ENCODE assay signal across 2 cellular contexts in the genomic region with DNA sequence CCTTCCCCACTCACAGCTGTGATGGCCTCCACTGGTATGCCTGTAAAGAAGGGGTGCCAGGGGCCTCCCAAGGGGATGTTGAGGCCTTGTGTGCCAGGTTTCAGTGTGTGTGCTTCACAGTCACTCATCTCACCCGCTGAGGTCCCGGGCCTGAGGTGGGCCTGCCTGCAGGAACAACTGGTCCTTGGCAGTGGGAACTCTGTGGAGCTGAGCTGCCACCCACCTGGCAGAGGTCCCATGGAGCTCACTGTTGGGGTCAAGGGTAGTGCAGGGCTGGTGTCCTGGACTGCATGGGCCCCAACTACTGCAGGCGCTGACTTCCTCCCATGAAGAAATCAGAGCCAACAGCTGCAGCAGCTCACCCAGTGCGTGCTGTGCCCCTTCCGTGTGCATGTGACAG.
TF ChIP-seq lines count a peak whose summit lies in the region.

No MANE protein-coding gene starts in this region.

TF ChIP-seq in HepG2, 621 proteins besides CTCF, POLR2A, EP300 and RAD21:
- TF ChIP-seq ZNF800 (CRISPR knock-in tag; IDR thresholded peaks at IDR 0.05) (no peak), DPF2 (CRISPR knock-in tag; IDR thresholded peaks at IDR 0.05; ENCODE audit: borderline replicate concordance, low read depth) (no peak), POGZ (CRISPR knock-in tag; IDR thresholded peaks at IDR 0.05) (no peak), NFYC (CRISPR knock-in tag; IDR thresholded peaks at IDR 0.05) (no peak), E2F1 (CRISPR knock-in tag; IDR thresholded peaks at IDR 0.05) (no peak), MBD4 (IDR thresholded peaks at IDR 0.05; ENCODE audit: borderline replicate concordance, low read length) (no peak), HMGA1 (CRISPR knock-in tag; conservative IDR thresholded peaks at IDR 0.05) (no peak), KMT2B (CRISPR knock-in tag; IDR thresholded peaks at IDR 0.05) (no peak), MAZ (IDR thresholded peaks at IDR 0.05; ENCODE audit: borderline replicate concordance, low read depth, low read length) (no peak), MAZ (CRISPR knock-in tag; IDR thresholded peaks at IDR 0.05; ENCODE audit: low read depth) (no peak), SKI (IDR thresholded peaks at IDR 0.05; ENCODE audit: partially characterized antibody) (no peak), ETV5 (CRISPR knock-in tag; IDR thresholded peaks at IDR 0.05; ENCODE audit: borderline replicate concordance) (no peak), ZBTB14 (CRISPR knock-in tag; IDR thresholded peaks at IDR 0.05) (no peak)
- TF ChIP-seq, protein P1, sequence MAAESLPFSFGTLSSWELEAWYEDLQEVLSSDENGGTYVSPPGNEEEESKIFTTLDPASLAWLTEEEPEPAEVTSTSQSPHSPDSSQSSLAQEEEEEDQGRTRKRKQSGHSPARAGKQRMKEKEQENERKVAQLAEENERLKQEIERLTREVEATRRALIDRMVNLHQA (CRISPR knock-in tag; IDR thresholded peaks at IDR 0.05) = no peak
- TF ChIP-seq, protein P2, sequence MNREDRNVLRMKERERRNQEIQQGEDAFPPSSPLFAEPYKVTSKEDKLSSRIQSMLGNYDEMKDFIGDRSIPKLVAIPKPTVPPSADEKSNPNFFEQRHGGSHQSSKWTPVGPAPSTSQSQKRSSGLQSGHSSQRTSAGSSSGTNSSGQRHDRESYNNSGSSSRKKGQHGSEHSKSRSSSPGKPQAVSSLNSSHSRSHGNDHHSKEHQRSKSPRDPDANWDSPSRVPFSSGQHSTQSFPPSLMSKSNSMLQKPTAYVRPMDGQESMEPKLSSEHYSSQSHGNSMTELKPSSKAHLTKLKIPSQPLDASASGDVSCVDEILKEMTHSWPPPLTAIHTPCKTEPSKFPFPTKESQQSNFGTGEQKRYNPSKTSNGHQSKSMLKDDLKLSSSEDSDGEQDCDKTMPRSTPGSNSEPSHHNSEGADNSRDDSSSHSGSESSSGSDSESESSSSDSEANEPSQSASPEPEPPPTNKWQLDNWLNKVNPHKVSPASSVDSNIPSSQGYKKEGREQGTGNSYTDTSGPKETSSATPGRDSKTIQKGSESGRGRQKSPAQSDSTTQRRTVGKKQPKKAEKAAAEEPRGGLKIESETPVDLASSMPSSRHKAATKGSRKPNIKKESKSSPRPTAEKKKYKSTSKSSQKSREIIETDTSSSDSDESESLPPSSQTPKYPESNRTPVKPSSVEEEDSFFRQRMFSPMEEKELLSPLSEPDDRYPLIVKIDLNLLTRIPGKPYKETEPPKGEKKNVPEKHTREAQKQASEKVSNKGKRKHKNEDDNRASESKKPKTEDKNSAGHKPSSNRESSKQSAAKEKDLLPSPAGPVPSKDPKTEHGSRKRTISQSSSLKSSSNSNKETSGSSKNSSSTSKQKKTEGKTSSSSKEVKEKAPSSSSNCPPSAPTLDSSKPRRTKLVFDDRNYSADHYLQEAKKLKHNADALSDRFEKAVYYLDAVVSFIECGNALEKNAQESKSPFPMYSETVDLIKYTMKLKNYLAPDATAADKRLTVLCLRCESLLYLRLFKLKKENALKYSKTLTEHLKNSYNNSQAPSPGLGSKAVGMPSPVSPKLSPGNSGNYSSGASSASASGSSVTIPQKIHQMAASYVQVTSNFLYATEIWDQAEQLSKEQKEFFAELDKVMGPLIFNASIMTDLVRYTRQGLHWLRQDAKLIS (CRISPR knock-in tag; IDR thresholded peaks at IDR 0.05) = no peak
TF ChIP-seq in HepG2: peak in this region for 0.

TF ChIP-seq in H1, 55 proteins besides CTCF, POLR2A, EP300 and RAD21:
- TF ChIP-seq POLR2AphosphoS5 (IDR thresholded peaks at IDR 0.05; ENCODE audit: low read depth, low read length) (no peak), PHF8 (conservative IDR thresholded peaks at IDR 0.05; ENCODE audit: low read depth, low read length) (no peak), TAF1 (IDR thresholded peaks at IDR 0.05; ENCODE audit: low read depth, low read length) (no peak), ASH2L (IDR thresholded peaks at IDR 0.05; ENCODE audit: low read length) (no peak), BRCA1 (IDR thresholded peaks at IDR 0.05; ENCODE audit: low read depth, low read length) (no peak), JUN (IDR thresholded peaks at IDR 0.05; ENCODE audit: low read depth, low read length) (no peak), HDAC2 (IDR thresholded peaks at IDR 0.05; ENCODE audit: borderline replicate concordance in 1 of 2, low read depth in 2 of 2, low read length in 2 of 2) (no peak)
